In the genomic region with DNA sequence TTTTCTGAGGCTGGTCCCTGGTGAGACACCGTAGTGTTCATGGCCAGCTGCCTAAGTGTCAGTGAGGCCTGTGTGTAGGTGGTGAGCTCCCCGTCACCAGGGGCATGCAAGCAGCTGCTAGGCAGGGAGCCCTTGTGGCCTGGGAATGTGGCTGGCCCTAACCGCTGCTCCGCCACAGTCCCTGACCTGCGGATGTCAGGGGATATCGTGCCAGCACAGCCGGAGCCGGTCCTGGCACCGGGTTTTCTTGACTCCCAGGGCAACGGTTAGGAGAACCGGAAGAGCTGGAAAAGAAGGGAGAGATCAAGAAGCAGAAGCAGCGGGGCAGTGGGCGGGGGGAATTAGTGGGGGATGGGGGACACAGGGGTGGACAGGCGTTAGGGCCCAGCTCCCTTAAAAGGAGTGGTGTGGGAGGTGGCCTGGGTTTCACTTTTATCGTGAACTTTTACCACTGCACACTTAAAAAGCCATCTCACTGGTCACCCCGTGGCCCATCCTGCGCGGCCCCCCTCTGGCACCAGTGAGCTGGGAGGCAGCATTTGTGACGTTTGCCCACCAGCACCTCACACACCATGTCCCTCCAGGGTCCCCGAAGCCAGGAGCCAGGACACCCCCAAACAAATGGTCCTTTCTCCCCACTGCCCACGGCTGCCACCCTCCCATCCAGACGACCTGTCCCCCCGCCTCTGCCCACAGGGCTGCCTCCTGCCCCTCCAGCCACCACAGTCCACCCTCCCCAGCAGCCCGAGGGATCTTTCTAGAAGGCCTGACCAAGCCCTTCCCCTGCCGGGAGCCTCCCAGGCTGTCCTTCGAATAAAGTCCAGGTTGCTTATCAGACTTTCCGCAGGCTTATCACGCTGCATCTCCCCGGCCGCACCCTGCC, we compare ENCODE assay signal across 8 cellular contexts. TPM values are rescaled to one million over a fixed set of nuclear protein-coding genes. Genes with fewer than 3 reads are reported as not detected.
A peak's percentile ranks its signal among the peaks of the same experiment; 100 is the strongest.
DNase-seq lines count a peak whose midpoint lies in the region; ATAC-seq and TF ChIP-seq lines count a peak whose summit lies in the region.

No MANE protein-coding gene starts in this region.

- peak; percentile 31 for DNase-seq in NCI-H82 (lab: John Stamatoyannopoulos, UW)
- no peak for DNase-seq in NCI-H82 treated with DMSO at 0.1 percent for 48 hours (lab: John Stamatoyannopoulos, UW; ENCODE audit: unreplicated experiment)
- peak; percentile 73 to 81 (median 78) for DNase-seq in body of pancreas
- DNase-seq in left lobe of liver (ENCODE audit: low spot score): peak; percentile 86
- no peak for DNase-seq in thoracic aorta (ENCODE audit: low spot score)
- DNase-seq in NCI-H2081 (lab: John Stamatoyannopoulos, UW): no peak
- DNase-seq in stimulated activated CD4-positive, alpha-beta T cell treated with anti-CD3 and anti-CD28 coated beads, Interleukin-4, amount 100 ng/mL, for 1 hour: no peak

- H3K36me3 ChIP-seq in body of pancreas (replicated peaks in 1 of 2; ENCODE audit: insufficient read depth in 1 of 2, low read depth in 2 of 2) (no peaks in the 10 kb centered on the region), thoracic aorta (no peaks in the 10 kb centered on the region)

- H3K4me1 ChIP-seq in body of pancreas (peaks cover 46% of the 10 kb centered on the region), thoracic aorta (ENCODE audit: control insufficient read depth in 1 of 2, low read depth in 2 of 2) (peaks cover 32 to 67% of the 10 kb centered on the region in 2 donors)

- H3K27me3 ChIP-seq in body of pancreas: no peaks in the 10 kb centered on the region
- no peaks in the 10 kb centered on the region for H3K27me3 ChIP-seq in thoracic aorta (replicated peaks; ENCODE audit: insufficient read depth)

- ATAC-seq in body of pancreas (peak; percentile 18), left lobe of liver (peak; percentile 48), thoracic aorta (ENCODE audit: insufficient number of reproducible peaks, low FRiP score, low read depth) (no peak), GM21447 (IDR thresholded peaks at IDR 0.05; ENCODE audit: unreplicated experiment) (no peak)

- H3K4me3 ChIP-seq in body of pancreas (no peak overlapping the region), thoracic aorta (peak overlapping the region; percentile 99)

- peak overlapping the region; percentile 65 to 87 (median 76) for H3K27ac ChIP-seq in body of pancreas
- H3K27ac ChIP-seq in thoracic aorta: peak overlapping the region; percentile 90 to 98

- peak in 1 of 3 donors; percentile 33 for TF ChIP-seq POLR2A in body of pancreas (IDR thresholded peaks at IDR 0.05)

- intact Hi-C loops in body of pancreas (cut with DNase I): no loop called here

- no peaks in the 10 kb centered on the region for H3K9me3 ChIP-seq in body of pancreas
- H3K9me3 ChIP-seq in thoracic aorta: no peaks in the 10 kb centered on the region

- no peak for TF ChIP-seq CTCF in body of pancreas (IDR thresholded peaks at IDR 0.05)
- no peak for TF ChIP-seq CTCF in thoracic aorta (IDR thresholded peaks at IDR 0.05)

- WGBS in body of pancreas, 2 donors: 6 to 9% methylated on average over 27 to 30 of the region's 30 CpGs

RNA-seq across cellular contexts. Expression of a gene that starts 1.7 kb away (rescaled TPM):
- 10 to 100 TPM; 23.3 to 26.7 TPM for total RNA-seq in body of pancreas
- total RNA-seq in left lobe of liver: 18.0 TPM
- total RNA-seq in thoracic aorta: 10 to 100 TPM; 71.7 to 80.0 TPM

RNA-seq across cellular contexts. Expression of a gene that starts 43.2 kb away (rescaled TPM):
- total RNA-seq in body of pancreas (10 to 100 TPM; 66.3 to 72.9 TPM), left lobe of liver (55.5 TPM), thoracic aorta (10 to 100 TPM; 59.8 to 89.6 TPM)

Comparison
In these comparisons a context has a peak if more than half of its experiments do, and no peak if none do; other contexts are left out.
1. DNase-seq: peak in NCI-H82 (single experiment), body of pancreas (4 of 4) and left lobe of liver (single experiment); none in NCI-H82 treated with DMSO at 0.1 percent for 48 hours (single experiment), thoracic aorta (single experiment), NCI-H2081 (0 of 2) and stimulated activated CD4-positive, alpha-beta T cell treated with anti-CD3 and anti-CD28 coated beads, Interleukin-4, amount 100 ng/mL, for 1 hour (single experiment).
2. ATAC-seq: peak in body of pancreas (single experiment) and left lobe of liver (single experiment); none in thoracic aorta (single experiment) and GM21447 (single experiment).